ENCODE assay signal across 1 cellular context in genomic region chr4:3074846-3075651, GRCh38.
TF ChIP-seq lines count a peak whose summit lies in the region.

No MANE protein-coding gene starts in this region.

TF ChIP-seq in K562, 482 proteins besides CTCF, POLR2A, EP300 and RAD21 (continued from another document and continues in another):
- TF ChIP-seq ATF6 (CRISPR knock-in tag; IDR thresholded peaks at IDR 0.05), result no peak; the same call in 1 of the 2 replicates
- no peak for TF ChIP-seq ZNF282 (CRISPR knock-in tag; IDR thresholded peaks at IDR 0.05)
- no peak for TF ChIP-seq ZNF655 (CRISPR knock-in tag; IDR thresholded peaks at IDR 0.05)
- TF ChIP-seq YBX1 (IDR thresholded peaks at IDR 0.05), result no peak
- TF ChIP-seq POLR3A (IDR thresholded peaks at IDR 0.05; ENCODE audit: borderline replicate concordance, extremely low read depth, insufficient read depth, insufficient read length), result no peak
- no peak for TF ChIP-seq RBM39 (optimal IDR thresholded peaks at IDR 0.05; ENCODE audit: low read depth, low read length)
- no peak for TF ChIP-seq TOE1 (IDR thresholded peaks at IDR 0.05; ENCODE audit: borderline replicate concordance)
- TF ChIP-seq TOE1 (CRISPR knock-in tag; IDR thresholded peaks at IDR 0.05; ENCODE audit: borderline replicate concordance, low read depth), result no peak
- no peak for TF ChIP-seq FUS (optimal IDR thresholded peaks at IDR 0.05; ENCODE audit: low read depth, low read length)
- no peak for TF ChIP-seq SRF (CRISPR knock-in tag; IDR thresholded peaks at IDR 0.05)
- no peak for TF ChIP-seq DACH1 (IDR thresholded peaks at IDR 0.05; ENCODE audit: partially characterized antibody)
- TF ChIP-seq PCBP2 (IDR thresholded peaks at IDR 0.05; ENCODE audit: low read depth, low read length, poor library complexity, severe bottlenecking), result no peak
- TF ChIP-seq ZC3H4 (CRISPR knock-in tag; IDR thresholded peaks at IDR 0.05; ENCODE audit: borderline replicate concordance), result 0 out of 2 replicates have a peak, but pooled peaks have one; percentile 23
- TF ChIP-seq HMGN3 (IDR thresholded peaks at IDR 0.05; ENCODE audit: borderline replicate concordance, extremely low read depth, insufficient read length, low read depth, low read length), result no peak
- no peak for TF ChIP-seq PPARD (CRISPR knock-in tag; IDR thresholded peaks at IDR 0.05)
- TF ChIP-seq ZBTB11 (CRISPR knock-in tag; IDR thresholded peaks at IDR 0.05), result no peak
- no peak for TF ChIP-seq IFI16 (CRISPR knock-in tag; IDR thresholded peaks at IDR 0.05)
- no peak for TF ChIP-seq ZNF280A (IDR thresholded peaks at IDR 0.05; ENCODE audit: low read depth, partially characterized antibody)
- TF ChIP-seq CBFA2T2 (conservative IDR thresholded peaks at IDR 0.05), result no peak
- TF ChIP-seq ZNF449 (CRISPR knock-in tag; IDR thresholded peaks at IDR 0.05), result no peak
- TF ChIP-seq MGA (IDR thresholded peaks at IDR 0.05), result no peak
- no peak for TF ChIP-seq NR2C1 (IDR thresholded peaks at IDR 0.05)
- no peak for TF ChIP-seq NR2C1 (tag; IDR thresholded peaks at IDR 0.05)
- TF ChIP-seq ATF3 (IDR thresholded peaks at IDR 0.05), result peak; percentile 27
- TF ChIP-seq ATF3 (CRISPR knock-in tag; conservative IDR thresholded peaks at IDR 0.05), result no peak
- no peak for TF ChIP-seq CBX2 (IDR thresholded peaks at IDR 0.05; ENCODE audit: insufficient read depth, low read length, poor library complexity, severe bottlenecking)
- TF ChIP-seq TAF9B (IDR thresholded peaks at IDR 0.05; ENCODE audit: partially characterized antibody), result no peak
- no peak for TF ChIP-seq GABPB2 (CRISPR knock-in tag; conservative IDR thresholded peaks at IDR 0.05)
- TF ChIP-seq KHSRP (IDR thresholded peaks at IDR 0.05), result no peak
- TF ChIP-seq CREB5 (CRISPR knock-in tag; IDR thresholded peaks at IDR 0.05), result no peak
- no peak for TF ChIP-seq U2AF2 (optimal IDR thresholded peaks at IDR 0.05; ENCODE audit: low read depth, low read length)
- peak; percentile 52 for TF ChIP-seq SP1 (CRISPR knock-in tag; IDR thresholded peaks at IDR 0.05)
- TF ChIP-seq CREB3 (tag; conservative IDR thresholded peaks at IDR 0.05; ENCODE audit: low read depth), result no peak
